9 cellular contexts compared by ENCODE assay signal in the genomic region with DNA sequence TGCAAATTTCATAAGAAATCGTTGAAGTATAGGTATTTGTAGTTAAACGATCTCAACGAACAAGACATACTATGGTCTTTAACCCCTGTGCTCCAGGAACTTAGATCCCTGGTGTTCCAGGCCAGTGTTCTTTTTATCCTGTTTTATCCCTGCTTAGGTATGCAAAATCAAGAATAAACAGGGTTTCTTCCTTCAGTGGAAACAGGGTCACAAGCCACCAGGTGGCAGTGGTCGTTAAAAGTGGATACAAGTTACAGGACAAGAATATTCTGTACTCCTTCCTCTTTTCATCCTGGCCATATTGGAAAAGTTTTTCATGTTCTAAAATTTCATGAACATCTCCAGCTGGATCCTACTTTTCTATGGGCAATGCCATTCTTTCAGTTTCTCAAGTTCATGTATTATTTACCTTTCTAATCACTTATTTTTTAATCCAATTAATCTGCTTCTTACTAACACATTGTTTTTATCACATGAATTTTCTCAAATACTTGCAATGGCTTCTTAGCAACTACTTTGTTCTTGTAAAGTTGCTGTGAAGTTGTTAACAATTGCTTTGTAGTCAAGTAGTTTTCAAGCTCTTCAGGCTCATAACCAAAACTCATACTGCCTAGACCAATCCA. TPM values are rescaled to one million over a fixed set of nuclear protein-coding genes. Genes with fewer than 3 reads are reported as not detected.
A peak's percentile ranks its signal among the peaks of the same experiment; 100 is the strongest.
DNase-seq lines count a peak whose midpoint lies in the region; ATAC-seq and TF ChIP-seq lines count a peak whose summit lies in the region.
"Had no signal": no experiment of that assay in that cellular context is flagged by ENCODE, and none has a peak within 500 bp of the region (broad histone marks: within the 10 kb centered on the region; RNA-seq: fewer than 3 reads in every experiment).

No MANE protein-coding gene starts in this region.

- intact Hi-C loops in esophagus muscularis mucosa (cut with DNase I): no loop called here

- H3K27ac Mint-ChIP-seq in WTC11 (no peak overlapping the region), nephron progenitor cell (no peak overlapping the region)

- H3K27me3 Mint-ChIP-seq in WTC11 (ENCODE audit: low read depth): peaks cover 23% of the 10 kb centered on the region
- peaks cover 5% of the 10 kb centered on the region for H3K27me3 Mint-ChIP-seq in nephron progenitor cell (ENCODE audit: low read depth, poor library complexity)

- peaks cover 2% of the 10 kb centered on the region; the same call in 1 of the 2 replicates for H3K27me3 ChIP-seq in H7 (ENCODE audit: control insufficient read depth, insufficient read depth, low read length)
- H3K27me3 ChIP-seq in esophagus muscularis mucosa: no peaks in the 10 kb centered on the region

- no peaks in the 10 kb centered on the region for H3K9me3 ChIP-seq in esophagus muscularis mucosa

- H3K36me3 ChIP-seq in H7 (replicated peaks; ENCODE audit: control insufficient read depth, insufficient read depth, low read length): no peaks in the 10 kb centered on the region
- H3K36me3 ChIP-seq in esophagus muscularis mucosa: no peaks in the 10 kb centered on the region

- ATAC-seq in WTC11 (peak; percentile 76), HG03095 (IDR thresholded peaks at IDR 0.05; ENCODE audit: unreplicated experiment) (no peak)

- no peak for TF ChIP-seq EP300 in esophagus muscularis mucosa (IDR thresholded peaks at IDR 0.05)

- H3K9me3 Mint-ChIP-seq in WTC11 (peaks cover 6% of the 10 kb centered on the region), nephron progenitor cell (no peaks in the 10 kb centered on the region)

- 50% methylated on average over 4 of the region's 4 CpGs for WGBS in esophagus muscularis mucosa

- no peaks in the 10 kb centered on the region for H3K4me1 ChIP-seq in esophagus muscularis mucosa

- H3K4me3 Mint-ChIP-seq in WTC11 (no peak overlapping the region), nephron progenitor cell (no peak overlapping the region)

- H3K4me1 Mint-ChIP-seq in WTC11 (peaks cover 9% of the 10 kb centered on the region), nephron progenitor cell (peaks cover 34% of the 10 kb centered on the region)

- DNase-seq in D341Med (ENCODE audit: low spot score): peak; percentile 57
- DNase-seq in H7: peak; percentile 10
- DNase-seq in NCI-H2029 treated with DMSO at 0.1 percent for 48 hours (lab: John Stamatoyannopoulos, UW): peak; percentile 15
- peak; percentile 67 for DNase-seq in WTC11 (ENCODE audit: low spot score)
- DNase-seq in esophagus muscularis mucosa (ENCODE audit: extremely low spot score): no peak
- DNase-seq in nephron progenitor cell: peak; percentile 59
- DNase-seq in stimulated activated naive CD4-positive, alpha-beta T cell treated with Interleukin-2 at 50 U/mL for 16 hours (lab: John Stamatoyannopoulos, UW): no peak

- H3K36me3 Mint-ChIP-seq in WTC11 (no peaks in the 10 kb centered on the region), nephron progenitor cell (ENCODE audit: low read depth) (no peaks in the 10 kb centered on the region)

- CTCF ChIA-PET in WTC11 (lab: Charles Lee): no interaction called here

- POLR2A ChIA-PET in WTC11 (lab: Charles Lee): no interaction called here

- H3K4me3 ChIP-seq in H7 (ENCODE audit: insufficient read depth, low read depth, low read length): no peak overlapping the region
- no peak overlapping the region for H3K4me3 ChIP-seq in esophagus muscularis mucosa

- H3K27ac ChIP-seq in esophagus muscularis mucosa (replicated peaks in 1 of 4): no peak overlapping the region

- TF ChIP-seq POLR2A in esophagus muscularis mucosa (IDR thresholded peaks at IDR 0.05; ENCODE audit: low read depth): no peak

- TF ChIP-seq CTCF in WTC11 (IDR thresholded peaks at IDR 0.05) (no peak), esophagus muscularis mucosa (IDR thresholded peaks at IDR 0.05) (peak; percentile 55 to 67 (median 59)), nephron progenitor cell (IDR thresholded peaks at IDR 0.05) (peak; percentile 62)

TF ChIP-seq in WTC11, 78 proteins besides CTCF, POLR2A, EP300 and RAD21:
- TF ChIP-seq, protein P1, sequence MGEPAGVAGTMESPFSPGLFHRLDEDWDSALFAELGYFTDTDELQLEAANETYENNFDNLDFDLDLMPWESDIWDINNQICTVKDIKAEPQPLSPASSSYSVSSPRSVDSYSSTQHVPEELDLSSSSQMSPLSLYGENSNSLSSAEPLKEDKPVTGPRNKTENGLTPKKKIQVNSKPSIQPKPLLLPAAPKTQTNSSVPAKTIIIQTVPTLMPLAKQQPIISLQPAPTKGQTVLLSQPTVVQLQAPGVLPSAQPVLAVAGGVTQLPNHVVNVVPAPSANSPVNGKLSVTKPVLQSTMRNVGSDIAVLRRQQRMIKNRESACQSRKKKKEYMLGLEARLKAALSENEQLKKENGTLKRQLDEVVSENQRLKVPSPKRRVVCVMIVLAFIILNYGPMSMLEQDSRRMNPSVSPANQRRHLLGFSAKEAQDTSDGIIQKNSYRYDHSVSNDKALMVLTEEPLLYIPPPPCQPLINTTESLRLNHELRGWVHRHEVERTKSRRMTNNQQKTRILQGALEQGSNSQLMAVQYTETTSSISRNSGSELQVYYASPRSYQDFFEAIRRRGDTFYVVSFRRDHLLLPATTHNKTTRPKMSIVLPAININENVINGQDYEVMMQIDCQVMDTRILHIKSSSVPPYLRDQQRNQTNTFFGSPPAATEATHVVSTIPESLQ (CRISPR knock-in tag; IDR thresholded peaks at IDR 0.05): no peak
- TF ChIP-seq, protein P2, sequence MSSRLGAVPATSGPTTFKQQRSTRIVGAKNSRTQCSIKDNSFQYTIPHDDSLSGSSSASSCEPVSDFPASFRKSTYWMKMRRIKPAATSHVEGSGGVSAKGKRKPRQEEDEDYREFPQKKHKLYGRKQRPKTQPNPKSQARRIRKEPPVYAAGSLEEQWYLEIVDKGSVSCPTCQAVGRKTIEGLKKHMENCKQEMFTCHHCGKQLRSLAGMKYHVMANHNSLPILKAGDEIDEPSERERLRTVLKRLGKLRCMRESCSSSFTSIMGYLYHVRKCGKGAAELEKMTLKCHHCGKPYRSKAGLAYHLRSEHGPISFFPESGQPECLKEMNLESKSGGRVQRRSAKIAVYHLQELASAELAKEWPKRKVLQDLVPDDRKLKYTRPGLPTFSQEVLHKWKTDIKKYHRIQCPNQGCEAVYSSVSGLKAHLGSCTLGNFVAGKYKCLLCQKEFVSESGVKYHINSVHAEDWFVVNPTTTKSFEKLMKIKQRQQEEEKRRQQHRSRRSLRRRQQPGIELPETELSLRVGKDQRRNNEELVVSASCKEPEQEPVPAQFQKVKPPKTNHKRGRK (CRISPR knock-in tag; IDR thresholded peaks at IDR 0.05; ENCODE audit: borderline replicate concordance): no peak
- TF ChIP-seq ZNF232 (CRISPR knock-in tag; IDR thresholded peaks at IDR 0.05) (no peak), ZNF423 (CRISPR knock-in tag; IDR thresholded peaks at IDR 0.05) (no peak), ZNF396 (CRISPR knock-in tag; IDR thresholded peaks at IDR 0.05; ENCODE audit: borderline replicate concordance) (no peak), SMAD4 (CRISPR knock-in tag; IDR thresholded peaks at IDR 0.05) (no peak), NFE2L1 (CRISPR knock-in tag; IDR thresholded peaks at IDR 0.05) (no peak), ZBTB21 (CRISPR knock-in tag; IDR thresholded peaks at IDR 0.05; ENCODE audit: borderline replicate concordance) (no peak), ZNF138 (CRISPR knock-in tag; conservative IDR thresholded peaks at IDR 0.05) (no peak)
- TF ChIP-seq, protein P3, sequence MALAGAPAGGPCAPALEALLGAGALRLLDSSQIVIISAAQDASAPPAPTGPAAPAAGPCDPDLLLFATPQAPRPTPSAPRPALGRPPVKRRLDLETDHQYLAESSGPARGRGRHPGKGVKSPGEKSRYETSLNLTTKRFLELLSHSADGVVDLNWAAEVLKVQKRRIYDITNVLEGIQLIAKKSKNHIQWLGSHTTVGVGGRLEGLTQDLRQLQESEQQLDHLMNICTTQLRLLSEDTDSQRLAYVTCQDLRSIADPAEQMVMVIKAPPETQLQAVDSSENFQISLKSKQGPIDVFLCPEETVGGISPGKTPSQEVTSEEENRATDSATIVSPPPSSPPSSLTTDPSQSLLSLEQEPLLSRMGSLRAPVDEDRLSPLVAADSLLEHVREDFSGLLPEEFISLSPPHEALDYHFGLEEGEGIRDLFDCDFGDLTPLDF (CRISPR knock-in tag; IDR thresholded peaks at IDR 0.05): no peak
- TF ChIP-seq, protein P4, sequence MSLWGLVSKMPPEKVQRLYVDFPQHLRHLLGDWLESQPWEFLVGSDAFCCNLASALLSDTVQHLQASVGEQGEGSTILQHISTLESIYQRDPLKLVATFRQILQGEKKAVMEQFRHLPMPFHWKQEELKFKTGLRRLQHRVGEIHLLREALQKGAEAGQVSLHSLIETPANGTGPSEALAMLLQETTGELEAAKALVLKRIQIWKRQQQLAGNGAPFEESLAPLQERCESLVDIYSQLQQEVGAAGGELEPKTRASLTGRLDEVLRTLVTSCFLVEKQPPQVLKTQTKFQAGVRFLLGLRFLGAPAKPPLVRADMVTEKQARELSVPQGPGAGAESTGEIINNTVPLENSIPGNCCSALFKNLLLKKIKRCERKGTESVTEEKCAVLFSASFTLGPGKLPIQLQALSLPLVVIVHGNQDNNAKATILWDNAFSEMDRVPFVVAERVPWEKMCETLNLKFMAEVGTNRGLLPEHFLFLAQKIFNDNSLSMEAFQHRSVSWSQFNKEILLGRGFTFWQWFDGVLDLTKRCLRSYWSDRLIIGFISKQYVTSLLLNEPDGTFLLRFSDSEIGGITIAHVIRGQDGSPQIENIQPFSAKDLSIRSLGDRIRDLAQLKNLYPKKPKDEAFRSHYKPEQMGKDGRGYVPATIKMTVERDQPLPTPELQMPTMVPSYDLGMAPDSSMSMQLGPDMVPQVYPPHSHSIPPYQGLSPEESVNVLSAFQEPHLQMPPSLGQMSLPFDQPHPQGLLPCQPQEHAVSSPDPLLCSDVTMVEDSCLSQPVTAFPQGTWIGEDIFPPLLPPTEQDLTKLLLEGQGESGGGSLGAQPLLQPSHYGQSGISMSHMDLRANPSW (CRISPR knock-in tag; conservative IDR thresholded peaks at IDR 0.05; ENCODE audit: low read depth): no peak
- TF ChIP-seq, protein P5, sequence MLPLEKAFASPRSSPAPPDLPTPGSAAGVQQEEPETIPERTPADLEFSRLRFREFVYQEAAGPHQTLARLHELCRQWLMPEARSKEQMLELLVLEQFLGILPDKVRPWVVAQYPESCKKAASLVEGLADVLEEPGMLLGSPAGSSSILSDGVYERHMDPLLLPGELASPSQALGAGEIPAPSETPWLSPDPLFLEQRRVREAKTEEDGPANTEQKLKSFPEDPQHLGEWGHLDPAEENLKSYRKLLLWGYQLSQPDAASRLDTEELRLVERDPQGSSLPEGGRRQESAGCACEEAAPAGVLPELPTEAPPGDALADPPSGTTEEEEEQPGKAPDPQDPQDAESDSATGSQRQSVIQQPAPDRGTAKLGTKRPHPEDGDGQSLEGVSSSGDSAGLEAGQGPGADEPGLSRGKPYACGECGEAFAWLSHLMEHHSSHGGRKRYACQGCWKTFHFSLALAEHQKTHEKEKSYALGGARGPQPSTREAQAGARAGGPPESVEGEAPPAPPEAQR (CRISPR knock-in tag; IDR thresholded peaks at IDR 0.05): no peak

RNA-seq across cellular contexts. Expression of a gene that starts 16.4 kb away (rescaled TPM):
- 12.1 and 14.1 TPM in 2 replicates for total RNA-seq in H7 (2014; rRNA removed; shearing (Covaris generic))
- 2.8 to 4.6 TPM (median 3.1 TPM) in 3 replicates for total RNA-seq in WTC11 (2021)
- total RNA-seq in esophagus muscularis mucosa: 10 to 100 TPM; 11.2 to 25.5 (median 21.6) TPM
- total RNA-seq: T-helper 1 cell treated with Interleukin-12 subunit alpha and Interleukin-12 subunit beta and Interleukin-4 antibody, amounts not matched to agents 30 ng/mL and 1 ng/mL, for 36 hours had no signal

Comparison
In these comparisons a context has a peak if more than half of its experiments do, and no peak if none do; other contexts are left out.
1. DNase-seq: peak in D341Med (single experiment), H7 (single experiment), NCI-H2029 treated with DMSO at 0.1 percent for 48 hours (single experiment), WTC11 (single experiment) and nephron progenitor cell (single experiment); none in esophagus muscularis mucosa (single experiment) and stimulated activated naive CD4-positive, alpha-beta T cell treated with Interleukin-2 at 50 U/mL for 16 hours (single experiment).